Comparison of ENCODE assay signal across 28 cellular contexts in the genomic region with DNA sequence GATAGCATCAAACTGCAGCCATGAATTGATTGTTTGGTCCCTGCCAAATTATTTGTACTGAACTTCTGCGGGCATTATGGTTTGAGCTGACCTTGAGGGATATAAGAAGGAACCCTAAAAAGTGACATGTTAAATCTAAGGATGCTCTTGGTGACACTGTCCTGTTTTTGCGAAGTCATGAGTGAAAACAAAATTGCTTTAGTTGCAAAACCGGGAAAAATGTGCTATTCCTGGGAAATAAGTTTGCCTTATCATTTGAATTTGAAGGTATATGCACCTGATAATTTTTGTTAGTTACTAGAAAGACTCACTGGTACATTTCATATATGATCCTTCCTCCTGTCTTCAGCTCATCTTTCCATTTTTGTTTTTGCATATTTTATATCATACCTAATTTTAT.
"Had no signal": no experiment of that assay in that cellular context is flagged by ENCODE, and none has a peak within 500 bp of the region (broad histone marks: within the 10 kb centered on the region; RNA-seq: fewer than 3 reads in every experiment).

No MANE protein-coding gene starts in this region.

- H3K27me3 ChIP-seq: neural progenitor cell, ovary, spleen, suprapubic skin, testis, tibial artery, transverse colon, upper lobe of right lung, uterus had no signal

- H3K9ac ChIP-seq: neural progenitor cell, parathyroid adenoma had no signal

- H3K4me3 ChIP-seq: neural progenitor cell, ovary, psoas muscle, skin epidermis, smooth muscle cell, spleen, suprapubic skin, testis, tibial artery, transverse colon, upper lobe of right lung, uterus had no signal

- H3K79me2 ChIP-seq: parathyroid adenoma had no signal

- H3K9me3 ChIP-seq: ovary, psoas muscle, spleen, suprapubic skin, testis, tibial artery, transverse colon, upper lobe of right lung, uterus had no signal

- DNase-seq: natural killer cell; occipital lobe; ovary; posterior cingulate gyrus; psoas muscle; right cardiac atrium; spleen; stimulated activated CD4-positive, alpha-beta T cell treated with anti-CD3 and anti-CD28 coated beads, Interleukin-12 subunit alpha, Interleukin-12 subunit beta, amount 100 ng/mL, for 4 hours; stimulated activated CD4-positive, alpha-beta T cell treated with anti-CD3 and anti-CD28 coated beads, Interleukin-1b, Interleukin-23, amount 100 ng/mL, for 48 hours; stimulated activated CD4-positive, alpha-beta T cell treated with anti-CD3 and anti-CD28 coated beads, Interleukin-4, amount 100 ng/mL, for 1 hour; stimulated activated CD4-positive, alpha-beta T cell treated with anti-CD3 and anti-CD28 coated beads, Interleukin-4, amount 100 ng/mL, for 4 hours; stimulated activated CD8-positive, alpha-beta memory T cell treated with anti-CD3 and anti-CD28 coated beads, Interleukin-4, amount 100 ng/mL, for 48 hours; stimulated activated naive CD4-positive, alpha-beta T cell; stimulated activated naive CD8-positive, alpha-beta T cell treated with anti-CD3 and anti-CD28 coated beads, Interleukin-15, amount 100 ng/mL, for 72 hours; stimulated activated naive CD8-positive, alpha-beta T cell treated with anti-CD3 and anti-CD28 coated beads, Interleukin-15, Interleukin-2, amounts not matched to agents 100 U/mL and 50 U/mL, for 24 hours; substantia nigra; testis; tibial artery; transverse colon; upper lobe of right lung; uterus had no signal

- H3K27ac ChIP-seq: neural progenitor cell, ovary, parathyroid adenoma, skin epidermis, spleen, suprapubic skin, testis, tibial artery, transverse colon, upper lobe of right lung, uterus had no signal

- H3K36me3 ChIP-seq: neural progenitor cell, ovary, transverse colon, uterus had no signal

- ATAC-seq: natural killer cell; psoas muscle; right cardiac atrium; sciatic nerve; stimulated activated memory B cell treated with anti-CD40 and anti-IgM and Interleukin-4, amounts not matched to agents 10 μg/mL and 1 μg/mL and 100 μg/mL, for 72 hours; stimulated activated naive CD8-positive, alpha-beta T cell treated with anti-CD3 and anti-CD28 coated beads, Interleukin-15, amount 100 ng/mL, for 72 hours; stimulated activated naive CD8-positive, alpha-beta T cell treated with anti-CD3 and anti-CD28 coated beads, Interleukin-15, Interleukin-2, amounts not matched to agents 100 U/mL and 50 U/mL, for 24 hours; upper lobe of right lung had no signal

- H2AFZ ChIP-seq: neural progenitor cell, parathyroid adenoma had no signal

- H3K4me2 ChIP-seq: neural progenitor cell, smooth muscle cell had no signal

- H3K4me1 ChIP-seq: neural progenitor cell, parathyroid adenoma, spleen, testis, tibial artery, transverse colon, upper lobe of right lung, uterus had no signal
